ENCODE assay signal across 9 cellular contexts in the genomic region with DNA sequence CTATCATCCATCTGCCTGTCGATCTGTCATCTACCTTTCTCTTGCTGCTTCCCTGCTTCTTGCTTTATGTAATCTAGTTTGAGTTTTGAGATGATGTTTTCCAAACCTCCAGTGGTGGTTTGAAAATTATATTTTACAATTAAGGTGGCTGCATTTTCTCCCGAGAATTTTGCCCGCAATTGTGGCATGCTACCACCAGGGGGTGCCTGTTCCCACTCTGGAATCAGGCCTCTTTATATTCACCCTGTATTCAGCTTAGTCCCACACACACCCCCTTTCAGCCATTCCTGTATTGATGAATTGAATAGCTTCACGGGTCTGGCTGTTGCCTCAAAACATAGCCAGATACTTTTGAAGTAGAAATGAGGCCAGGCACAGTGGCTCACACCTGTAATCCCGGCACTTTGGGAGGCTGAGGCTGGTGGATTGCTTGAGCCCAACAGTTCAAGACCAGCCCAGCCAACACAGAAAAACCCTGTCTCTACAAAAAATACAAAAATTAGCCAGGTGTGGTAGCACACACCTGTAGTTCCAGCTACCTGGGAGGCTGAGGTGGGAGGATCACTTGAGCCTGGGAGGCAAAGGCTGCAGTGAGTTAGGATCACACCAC. TPM values are rescaled to one million over a fixed set of nuclear protein-coding genes. Genes with fewer than 3 reads are reported as not detected.
A peak's percentile ranks its signal among the peaks of the same experiment; 100 is the strongest.
DNase-seq lines count a peak whose midpoint lies in the region; ATAC-seq, FAIRE-seq and TF ChIP-seq lines count a peak whose summit lies in the region.
"Had no signal": no experiment of that assay in that cellular context is flagged by ENCODE, and none has a peak within 500 bp of the region (broad histone marks: within the 10 kb centered on the region; RNA-seq: fewer than 3 reads in every experiment).

No MANE protein-coding gene starts in this region.

- in situ Hi-C loops in HepG2 (cut with HindIII; ENCODE audit: extremely low pct_ligation_motif_present, low pct_unique_long_range_greater_than_20kb) = no loop called here

- no peak overlapping the region for H3K9ac ChIP-seq in HepG2 (ENCODE audit: insufficient read depth, low read depth, low read length)

- no peaks in the 10 kb centered on the region for H3K79me2 ChIP-seq in HepG2 (ENCODE audit: insufficient read depth, low read length)

- intact Hi-C loops in HepG2 (cut with micrococcal nuclease; ENCODE audit: unreplicated experiment) = loop anchor here (1.0 to 2.0 kb wide), 2 partner anchors 13 to 16 kb away; no protein-coding TSS in a partner anchor

- TF ChIP-seq RAD21 in HepG2 (CRISPR knock-in tag; IDR thresholded peaks at IDR 0.05) = no peak

- H3K36me3 ChIP-seq in WERI-Rb-1 (no peaks in the 10 kb centered on the region), HepG2 (replicated peaks in 1 of 2; ENCODE audit: control insufficient read depth in 1 of 2, insufficient read depth in 2 of 2, low read length in 2 of 2) (no peaks in the 10 kb centered on the region)

- POLR2A ChIA-PET in HepG2 (lab: Yijun Ruan, JAX) = interaction anchor here (1.9 kb wide), 1 partner anchor 14 kb away, joined by 15 read pairs; no protein-coding TSS in a partner anchor

- H3K4me3 ChIP-seq in WERI-Rb-1 (ENCODE audit: low read depth, low read length) = no peak overlapping the region
- no peak overlapping the region for H3K4me3 ChIP-seq in HepG2 (replicated peaks in 1 of 3; ENCODE audit: insufficient read depth in 1 of 3, low read depth in 2 of 3, low read length in 3 of 3)

- no peaks in the 10 kb centered on the region for H4K20me1 ChIP-seq in HepG2 (ENCODE audit: insufficient read depth, low read length)

- H3K27ac ChIP-seq in WERI-Rb-1 (no peak overlapping the region), HepG2 (ENCODE audit: extremely low read length, insufficient read depth, low read length) (no peak overlapping the region)

- FAIRE-seq in HepG2 (lab: Jason Lieb, UNC) = peak; percentile 12

- peak; percentile 15 to 37 for DNase-seq in AML-193 (lab: John Stamatoyannopoulos, UW)
- DNase-seq in WERI-Rb-1 = no peak
- no peak for DNase-seq in HepG2 (ENCODE audit: low spot score)
- DNase-seq in OCI-M2 (lab: John Stamatoyannopoulos, UW; ENCODE audit: unreplicated experiment) = no peak
- DNase-seq in NCI-H748 (lab: John Stamatoyannopoulos, UW; ENCODE audit: unreplicated experiment) = no peak
- no peak for DNase-seq in cortex of kidney (lab: John Stamatoyannopoulos, UW)
- no peak for DNase-seq in GM19238 (ENCODE audit: insufficient read length, low spot score)

- H3K27me3 ChIP-seq in WERI-Rb-1 (ENCODE audit: insufficient read depth, low read depth, severe bottlenecking) (no peaks in the 10 kb centered on the region), HepG2 (ENCODE audit: control insufficient read depth in 1 of 2, insufficient read depth in 2 of 2, low read length in 2 of 2) (peaks cover 2 to 7% of the 10 kb centered on the region in 2 experiments; a peak in 3 of 5 replicates)

- WGBS in HepG2 (ENCODE audit: low lambda C conversion rate) = 0% methylated on average over 5 of the region's 5 CpGs

- TF ChIP-seq CTCF in GM12874 (IDR thresholded peaks at IDR 0.05; ENCODE audit: insufficient read depth, low read depth, low read length) = peak; percentile 53
- TF ChIP-seq CTCF in WERI-Rb-1 (IDR thresholded peaks at IDR 0.05; ENCODE audit: low read depth, low read length) = peak; percentile 40; the same call in 1 of the 2 replicates
- TF ChIP-seq CTCF in HepG2 (CRISPR knock-in tag; IDR thresholded peaks at IDR 0.05) = peak; percentile 64

- CTCF ChIA-PET in HepG2 (lab: Yijun Ruan, JAX; ENCODE audit: low intra/inter-chr PET ratio, low total read pairs) = interaction anchor here (1.3 to 4.2 kb wide), 3 partner anchors 14 to 72 kb away, joined by 9 to 30 read pairs (median 11); no protein-coding TSS in a partner anchor

- no peak overlapping the region for H2AFZ ChIP-seq in HepG2 (ENCODE audit: low read length)

- no peak for TF ChIP-seq POLR2A in HepG2 (IDR thresholded peaks at IDR 0.05; ENCODE audit: insufficient read depth in 1 of 2, low read depth in 2 of 2, low read length in 2 of 2)

- peaks cover 10% of the 10 kb centered on the region for H3K9me3 ChIP-seq in WERI-Rb-1 (ENCODE audit: severe bottlenecking)
- H3K9me3 ChIP-seq in HepG2 (ENCODE audit: low read length) = peaks cover 6% of the 10 kb centered on the region; the same call in 1 of the 2 replicates

- peaks cover 16% of the 10 kb centered on the region for H3K4me1 ChIP-seq in HepG2 (ENCODE audit: insufficient read depth, low read length)

- H3K4me2 ChIP-seq in HepG2 (ENCODE audit: low read depth, low read length) = no peak overlapping the region

- TF ChIP-seq EP300 in HepG2 (IDR thresholded peaks at IDR 0.05; ENCODE audit: low read depth in 2 of 2, low read length in 2 of 2) (no peak), HepG2 (CRISPR knock-in tag; IDR thresholded peaks at IDR 0.05; ENCODE audit: borderline replicate concordance) (no peak)

- no peak for ATAC-seq in HepG2

- no TSS peak for BruUV-seq in HepG2 (replicated peaks; lab: Mats Ljungman, UMichigan)

RNA-seq across cellular contexts. Expression of a gene that starts 3.2 kb away (rescaled TPM):
- 0.24 TPM in 1 of 2 replicates, not detected in the other for total RNA-seq in HepG2 (2016; rRNA removed; fragmentation: Illumina TruSeq; extraction: Trizol)
- total RNA-seq in HepG2 (2016; cell fraction: cytosol; rRNA removed; fragmentation: Illumina TruSeq; extraction: Trizol; ENCODE audit: low read depth) = not detected in 2 replicates
- 0.15 TPM in 1 of 2 replicates, not detected in the other for total RNA-seq in HepG2 (2016; cell fraction: insoluble cytoplasmic fraction; rRNA removed; fragmentation: Illumina TruSeq; extraction: Trizol)
- not detected in 2 replicates for total RNA-seq in HepG2 (2016; cell fraction: membrane; rRNA removed; fragmentation: Illumina TruSeq; extraction: Trizol)
- total RNA-seq in HepG2 (2016; cell fraction: nucleus; rRNA removed; fragmentation: Illumina TruSeq; extraction: Trizol) = not detected in 2 replicates
- 0.24 and 0.32 TPM in 2 replicates for polyA plus RNA-seq in HepG2 (2011; rRNA removed)
- polyA plus RNA-seq in HepG2 (2011; cell fraction: cytosol; rRNA removed) = 0.26 and 0.27 TPM in 2 replicates
- polyA plus RNA-seq in HepG2 (2011; cell fraction: nucleus; rRNA removed) = 0.87 and 0.88 TPM in 2 replicates
- polyA plus RNA-seq in HepG2 (2012) = not detected in 2 replicates
- polyA plus RNA-seq in HepG2 (2016; cell fraction: cytosol; fragmentation: Illumina TruSeq; extraction: Trizol; ENCODE audit: low read depth) = not detected in 2 replicates
- polyA plus RNA-seq in HepG2 (2016; cell fraction: insoluble cytoplasmic fraction; fragmentation: Illumina TruSeq; extraction: Trizol; ENCODE audit: low read depth) = not detected in 2 replicates
- polyA plus RNA-seq in HepG2 (2016; cell fraction: membrane; fragmentation: Illumina TruSeq; extraction: Trizol; ENCODE audit: low read depth) = not detected in 2 replicates
- polyA plus RNA-seq in HepG2 (2016; cell fraction: nucleus; fragmentation: Illumina TruSeq; extraction: Trizol; ENCODE audit: insufficient read depth, low read depth) = 0.57 TPM in 1 of 2 replicates, not detected in the other
- polyA minus RNA-seq in HepG2 (2011; rRNA and poly(A)+ RNA removed; ENCODE audit: low replicate concordance) = 0.42 and 1.0 TPM in 2 replicates
- polyA minus RNA-seq in HepG2 (2011; cell fraction: cytosol; rRNA and poly(A)+ RNA removed) = not detected in 2 replicates
- polyA minus RNA-seq in HepG2 (2011; cell fraction: nucleus; rRNA and poly(A)+ RNA removed) = not detected in 2 replicates
- total RNA-seq: myocyte had no signal

RNA-seq across cellular contexts. Expression of a gene that starts 24.7 kb away (rescaled TPM):
- 1.5 and 1.8 TPM in 2 replicates for total RNA-seq in HepG2 (2016; rRNA removed; fragmentation: Illumina TruSeq; extraction: Trizol)
- total RNA-seq in HepG2 (2016; cell fraction: cytosol; rRNA removed; fragmentation: Illumina TruSeq; extraction: Trizol; ENCODE audit: low read depth) = 0.97 and 1.4 TPM in 2 replicates
- 0.97 and 1.7 TPM in 2 replicates for total RNA-seq in HepG2 (2016; cell fraction: insoluble cytoplasmic fraction; rRNA removed; fragmentation: Illumina TruSeq; extraction: Trizol)
- total RNA-seq in HepG2 (2016; cell fraction: membrane; rRNA removed; fragmentation: Illumina TruSeq; extraction: Trizol) = 2.0 and 2.2 TPM in 2 replicates
- total RNA-seq in HepG2 (2016; cell fraction: nucleus; rRNA removed; fragmentation: Illumina TruSeq; extraction: Trizol) = 1.4 and 1.9 TPM in 2 replicates
- polyA plus RNA-seq in HepG2 (2011; rRNA removed) = 11.3 and 14.3 TPM in 2 replicates
- polyA plus RNA-seq in HepG2 (2011; cell fraction: cytosol; rRNA removed) = 12.2 and 13.9 TPM in 2 replicates
- 8.9 and 18.3 TPM in 2 replicates for polyA plus RNA-seq in HepG2 (2011; cell fraction: nucleus; rRNA removed)
- polyA plus RNA-seq in HepG2 (2012) = 13.3 and 13.8 TPM in 2 replicates
- polyA plus RNA-seq in HepG2 (2016; cell fraction: cytosol; fragmentation: Illumina TruSeq; extraction: Trizol; ENCODE audit: low read depth) = 1.0 and 1.1 TPM in 2 replicates
- 0.84 and 1.1 TPM in 2 replicates for polyA plus RNA-seq in HepG2 (2016; cell fraction: insoluble cytoplasmic fraction; fragmentation: Illumina TruSeq; extraction: Trizol; ENCODE audit: low read depth)
- polyA plus RNA-seq in HepG2 (2016; cell fraction: membrane; fragmentation: Illumina TruSeq; extraction: Trizol; ENCODE audit: low read depth) = 1.4 TPM in 2 replicates
- polyA plus RNA-seq in HepG2 (2016; cell fraction: nucleus; fragmentation: Illumina TruSeq; extraction: Trizol; ENCODE audit: insufficient read depth, low read depth) = 2.4 and 4.4 TPM in 2 replicates
- polyA minus RNA-seq in HepG2 (2011; rRNA and poly(A)+ RNA removed; ENCODE audit: low replicate concordance) = 4.8 and 6.8 TPM in 2 replicates
- 2.6 and 3.3 TPM in 2 replicates for polyA minus RNA-seq in HepG2 (2011; cell fraction: cytosol; rRNA and poly(A)+ RNA removed)
- 5.4 and 9.0 TPM in 2 replicates for polyA minus RNA-seq in HepG2 (2011; cell fraction: nucleus; rRNA and poly(A)+ RNA removed)
- total RNA-seq: myocyte had no signal

RNA-seq across cellular contexts. Expression of a gene that starts 28.2 kb away (rescaled TPM):
- 19.8 and 20.2 TPM in 2 replicates for total RNA-seq in HepG2 (2016; rRNA removed; fragmentation: Illumina TruSeq; extraction: Trizol)
- total RNA-seq in HepG2 (2016; cell fraction: cytosol; rRNA removed; fragmentation: Illumina TruSeq; extraction: Trizol; ENCODE audit: low read depth) = 13.2 and 27.5 TPM in 2 replicates
- 17.6 and 22.1 TPM in 2 replicates for total RNA-seq in HepG2 (2016; cell fraction: insoluble cytoplasmic fraction; rRNA removed; fragmentation: Illumina TruSeq; extraction: Trizol)
- 15.1 and 28.9 TPM in 2 replicates for total RNA-seq in HepG2 (2016; cell fraction: membrane; rRNA removed; fragmentation: Illumina TruSeq; extraction: Trizol)
- total RNA-seq in HepG2 (2016; cell fraction: nucleus; rRNA removed; fragmentation: Illumina TruSeq; extraction: Trizol) = 7.3 and 8.3 TPM in 2 replicates
- polyA plus RNA-seq in HepG2 (2011; rRNA removed) = 16.9 and 17.3 TPM in 2 replicates
- 20.3 and 34.0 TPM in 2 replicates for polyA plus RNA-seq in HepG2 (2011; cell fraction: cytosol; rRNA removed)
- 18.3 and 20.0 TPM in 2 replicates for polyA plus RNA-seq in HepG2 (2011; cell fraction: nucleus; rRNA removed)
- 10.2 and 14.8 TPM in 2 replicates for polyA plus RNA-seq in HepG2 (2012)
- polyA plus RNA-seq in HepG2 (2016; cell fraction: cytosol; fragmentation: Illumina TruSeq; extraction: Trizol; ENCODE audit: low read depth) = 15.2 and 26.7 TPM in 2 replicates
- polyA plus RNA-seq in HepG2 (2016; cell fraction: insoluble cytoplasmic fraction; fragmentation: Illumina TruSeq; extraction: Trizol; ENCODE audit: low read depth) = 21.6 and 24.2 TPM in 2 replicates
- polyA plus RNA-seq in HepG2 (2016; cell fraction: membrane; fragmentation: Illumina TruSeq; extraction: Trizol; ENCODE audit: low read depth) = 15.5 and 29.2 TPM in 2 replicates
- 16.2 and 16.3 TPM in 2 replicates for polyA plus RNA-seq in HepG2 (2016; cell fraction: nucleus; fragmentation: Illumina TruSeq; extraction: Trizol; ENCODE audit: insufficient read depth, low read depth)
- 9.8 and 35.9 TPM in 2 replicates for polyA minus RNA-seq in HepG2 (2011; rRNA and poly(A)+ RNA removed; ENCODE audit: low replicate concordance)
- 10.9 and 11.7 TPM in 2 replicates for polyA minus RNA-seq in HepG2 (2011; cell fraction: cytosol; rRNA and poly(A)+ RNA removed)
- 4.0 and 4.9 TPM in 2 replicates for polyA minus RNA-seq in HepG2 (2011; cell fraction: nucleus; rRNA and poly(A)+ RNA removed)

RNA-seq across cellular contexts. Expression of a gene that starts 37.8 kb away (rescaled TPM):
- not detected in 2 replicates for total RNA-seq in HepG2 (2016; rRNA removed; fragmentation: Illumina TruSeq; extraction: Trizol)
- total RNA-seq in HepG2 (2016; cell fraction: cytosol; rRNA removed; fragmentation: Illumina TruSeq; extraction: Trizol; ENCODE audit: low read depth) = not detected in 2 replicates
- total RNA-seq in HepG2 (2016; cell fraction: insoluble cytoplasmic fraction; rRNA removed; fragmentation: Illumina TruSeq; extraction: Trizol) = not detected in 2 replicates
- not detected in 2 replicates for total RNA-seq in HepG2 (2016; cell fraction: membrane; rRNA removed; fragmentation: Illumina TruSeq; extraction: Trizol)
- not detected in 2 replicates for total RNA-seq in HepG2 (2016; cell fraction: nucleus; rRNA removed; fragmentation: Illumina TruSeq; extraction: Trizol)
- not detected in 2 replicates for polyA plus RNA-seq in HepG2 (2011; rRNA removed)
- not detected in 2 replicates for polyA plus RNA-seq in HepG2 (2011; cell fraction: cytosol; rRNA removed)
- not detected in 2 replicates for polyA plus RNA-seq in HepG2 (2011; cell fraction: nucleus; rRNA removed)
- polyA plus RNA-seq in HepG2 (2012) = not detected in 2 replicates
- polyA plus RNA-seq in HepG2 (2016; cell fraction: cytosol; fragmentation: Illumina TruSeq; extraction: Trizol; ENCODE audit: low read depth) = not detected in 2 replicates
- not detected in 2 replicates for polyA plus RNA-seq in HepG2 (2016; cell fraction: insoluble cytoplasmic fraction; fragmentation: Illumina TruSeq; extraction: Trizol; ENCODE audit: low read depth)
- not detected in 2 replicates for polyA plus RNA-seq in HepG2 (2016; cell fraction: membrane; fragmentation: Illumina TruSeq; extraction: Trizol; ENCODE audit: low read depth)
- not detected in 2 replicates for polyA plus RNA-seq in HepG2 (2016; cell fraction: nucleus; fragmentation: Illumina TruSeq; extraction: Trizol; ENCODE audit: insufficient read depth, low read depth)
- 0.32 and 219 TPM in 2 replicates for polyA minus RNA-seq in HepG2 (2011; rRNA and poly(A)+ RNA removed; ENCODE audit: low replicate concordance)
- polyA minus RNA-seq in HepG2 (2011; cell fraction: cytosol; rRNA and poly(A)+ RNA removed) = 1.1 TPM in 1 of 2 replicates, not detected in the other
- polyA minus RNA-seq in HepG2 (2011; cell fraction: nucleus; rRNA and poly(A)+ RNA removed) = 0.50 and 0.64 TPM in 2 replicates
- total RNA-seq: myocyte had no signal

RNA-seq across cellular contexts. Expression of a gene that starts 56.5 kb away (rescaled TPM):
- total RNA-seq in HepG2 (2016; rRNA removed; fragmentation: Illumina TruSeq; extraction: Trizol) = not detected in 2 replicates
- total RNA-seq in HepG2 (2016; cell fraction: cytosol; rRNA removed; fragmentation: Illumina TruSeq; extraction: Trizol; ENCODE audit: low read depth) = not detected in 2 replicates
- not detected in 2 replicates for total RNA-seq in HepG2 (2016; cell fraction: insoluble cytoplasmic fraction; rRNA removed; fragmentation: Illumina TruSeq; extraction: Trizol)
- not detected in 2 replicates for total RNA-seq in HepG2 (2016; cell fraction: membrane; rRNA removed; fragmentation: Illumina TruSeq; extraction: Trizol)
- total RNA-seq in HepG2 (2016; cell fraction: nucleus; rRNA removed; fragmentation: Illumina TruSeq; extraction: Trizol) = not detected in 2 replicates
- not detected in 2 replicates for polyA plus RNA-seq in HepG2 (2011; rRNA removed)
- polyA plus RNA-seq in HepG2 (2011; cell fraction: cytosol; rRNA removed) = not detected in 2 replicates
- not detected in 2 replicates for polyA plus RNA-seq in HepG2 (2011; cell fraction: nucleus; rRNA removed)
- not detected in 2 replicates for polyA plus RNA-seq in HepG2 (2012)
- polyA plus RNA-seq in HepG2 (2016; cell fraction: cytosol; fragmentation: Illumina TruSeq; extraction: Trizol; ENCODE audit: low read depth) = not detected in 2 replicates
- not detected in 2 replicates for polyA plus RNA-seq in HepG2 (2016; cell fraction: insoluble cytoplasmic fraction; fragmentation: Illumina TruSeq; extraction: Trizol; ENCODE audit: low read depth)
- not detected in 2 replicates for polyA plus RNA-seq in HepG2 (2016; cell fraction: membrane; fragmentation: Illumina TruSeq; extraction: Trizol; ENCODE audit: low read depth)
- polyA plus RNA-seq in HepG2 (2016; cell fraction: nucleus; fragmentation: Illumina TruSeq; extraction: Trizol; ENCODE audit: insufficient read depth, low read depth) = not detected in 2 replicates
- 0.14 TPM in 1 of 2 replicates, not detected in the other for polyA minus RNA-seq in HepG2 (2011; rRNA and poly(A)+ RNA removed; ENCODE audit: low replicate concordance)
- polyA minus RNA-seq in HepG2 (2011; cell fraction: cytosol; rRNA and poly(A)+ RNA removed) = not detected in 2 replicates
- not detected in 2 replicates for polyA minus RNA-seq in HepG2 (2011; cell fraction: nucleus; rRNA and poly(A)+ RNA removed)
- total RNA-seq: myocyte had no signal

Comparison
In these comparisons a context has a peak if more than half of its experiments do, and no peak if none do; other contexts are left out.
1. DNase-seq: peak in AML-193 (2 of 2); none in WERI-Rb-1 (single experiment), HepG2 (single experiment), OCI-M2 (single experiment), NCI-H748 (single experiment), cortex of kidney (single experiment) and GM19238 (single experiment).
2. Peak in every context shown above with its lines, with median percentiles within 50 percentile points of each other: CTCF ChIP-seq.